21 cellular contexts compared by ENCODE assay signal in genomic region chr9:134891713-134892112, GRCh38. TPM values are rescaled to one million over a fixed set of nuclear protein-coding genes. Genes with fewer than 3 reads are reported as not detected.
"Had no signal": no experiment of that assay in that cellular context is flagged by ENCODE, and none has a peak within 500 bp of the region (broad histone marks: within the 10 kb centered on the region; RNA-seq: fewer than 3 reads in every experiment).

No MANE protein-coding gene starts in this region.

- H3K27me3 ChIP-seq: brain microvascular endothelial cell, sigmoid colon, SJCRH30 had no signal

- H3K4me1 Mint-ChIP-seq: activated CD4-positive, alpha-beta T cell treated with anti-CD3 and anti-CD28 coated beads, Interleukin-2, amount 10 ng/mL, durations not matched to agents 7 days and 5 days; activated naive CD8-positive, alpha-beta T cell treated with anti-CD3 and anti-CD28 coated beads for 36 hours; stimulated activated memory B cell treated with anti-CD40 and anti-IgM and Interleukin-4, amounts not matched to agents 10 μg/mL and 1 μg/mL and 100 μg/mL, for 72 hours had no signal

- H3K4me3 ChIP-seq: psoas muscle, sigmoid colon, SJCRH30, tibial nerve had no signal

- H3K36me3 Mint-ChIP-seq: activated naive CD8-positive, alpha-beta T cell treated with anti-CD3 and anti-CD28 coated beads for 36 hours; stimulated activated memory B cell treated with anti-CD40 and anti-IgM and Interleukin-4, amounts not matched to agents 10 μg/mL and 1 μg/mL and 100 μg/mL, for 72 hours had no signal

- H3K36me3 ChIP-seq: brain microvascular endothelial cell, sigmoid colon, SJCRH30, tibial nerve had no signal

- DNase-seq: activated CD4-positive, CD25-positive, alpha-beta regulatory T cell; activated gamma-delta T cell; activated naive CD8-positive, alpha-beta T cell treated with anti-CD3 and anti-CD28 coated beads for 36 hours; activated T-cell treated with anti-CD3 and anti-CD28 coated beads, Interleukin-2, amount 50 U/mL, for 72 hours; brain microvascular endothelial cell; effector memory CD8-positive, alpha-beta T cell; foreskin keratinocyte; glutamatergic neuron; hypothalamus; kidney glomerular epithelial cell; occipital lobe; psoas muscle; sigmoid colon; stimulated activated CD4-positive, alpha-beta T cell treated with anti-CD3 and anti-CD28 coated beads, Interleukin-2, amount 100 ng/mL, for 24 hours had no signal

- ATAC-seq: activated T-cell treated with anti-CD3 and anti-CD28 coated beads, Interleukin-2, amount 50 U/mL, for 72 hours; effector memory CD8-positive, alpha-beta T cell; foreskin keratinocyte; psoas muscle; stimulated activated memory B cell treated with anti-CD40 and anti-IgM and Interleukin-4, amounts not matched to agents 10 μg/mL and 1 μg/mL and 100 μg/mL, for 72 hours had no signal

- H3K4me1 ChIP-seq: foreskin keratinocyte had no signal

- H3K9me3 ChIP-seq: psoas muscle, sigmoid colon had no signal

- H3K27ac Mint-ChIP-seq: activated CD4-positive, alpha-beta T cell treated with anti-CD3 and anti-CD28 coated beads, Interleukin-2, amount 10 ng/mL, durations not matched to agents 7 days and 5 days; activated naive CD8-positive, alpha-beta T cell treated with anti-CD3 and anti-CD28 coated beads for 36 hours; activated T-cell treated with anti-CD3 and anti-CD28 coated beads, Interleukin-2, amount 50 U/mL, for 72 hours; effector memory CD8-positive, alpha-beta T cell; nephron; stimulated activated memory B cell treated with anti-CD40 and anti-IgM and Interleukin-4, amounts not matched to agents 10 μg/mL and 1 μg/mL and 100 μg/mL, for 72 hours; T-helper 2 cell treated with Interferon-gamma antibody and Interleukin-4, amounts not matched to agents 5 μg/mL and 100 μg/mL, for 36 hours had no signal

- H3K27ac ChIP-seq: brain microvascular endothelial cell, foreskin keratinocyte, psoas muscle, sigmoid colon, SJCRH30, tibial nerve had no signal

- H3K4me3 Mint-ChIP-seq: activated CD4-positive, alpha-beta T cell treated with anti-CD3 and anti-CD28 coated beads, Interleukin-2, amount 10 ng/mL, durations not matched to agents 7 days and 5 days; activated naive CD8-positive, alpha-beta T cell treated with anti-CD3 and anti-CD28 coated beads for 36 hours; activated T-cell treated with anti-CD3 and anti-CD28 coated beads, Interleukin-2, amount 50 U/mL, for 72 hours; central memory CD8-positive, alpha-beta T cell; effector memory CD8-positive, alpha-beta T cell; nephron; stimulated activated memory B cell treated with anti-CD40 and anti-IgM and Interleukin-4, amounts not matched to agents 10 μg/mL and 1 μg/mL and 100 μg/mL, for 72 hours; T-helper 2 cell treated with Interferon-gamma antibody and Interleukin-4, amounts not matched to agents 5 μg/mL and 100 μg/mL, for 36 hours had no signal

- H3K9me3 Mint-ChIP-seq: activated CD4-positive, alpha-beta T cell treated with anti-CD3 and anti-CD28 coated beads, Interleukin-2, amount 10 ng/mL, durations not matched to agents 7 days and 5 days; activated naive CD8-positive, alpha-beta T cell treated with anti-CD3 and anti-CD28 coated beads for 36 hours; activated T-cell treated with anti-CD3 and anti-CD28 coated beads, Interleukin-2, amount 50 U/mL, for 72 hours; central memory CD8-positive, alpha-beta T cell; effector memory CD8-positive, alpha-beta T cell had no signal

RNA-seq across cellular contexts. Expression of gene FCN2, which starts 11.1 kb away (rescaled TPM):
- total RNA-seq: activated CD4-positive, alpha-beta T cell treated with anti-CD3 and anti-CD28 coated beads, Interleukin-2, amount 10 ng/mL, durations not matched to agents 7 days and 5 days; activated naive CD8-positive, alpha-beta T cell treated with anti-CD3 and anti-CD28 coated beads for 36 hours; activated T-cell treated with anti-CD3 and anti-CD28 coated beads, Interleukin-2, amount 50 U/mL, for 72 hours; foreskin keratinocyte; occipital lobe; psoas muscle; sigmoid colon; SJCRH30 had no signal
- polyA plus RNA-seq: foreskin keratinocyte had no signal

RNA-seq across cellular contexts. Expression of gene FCN1, which starts 26.0 kb away (rescaled TPM):
- total RNA-seq: activated CD4-positive, alpha-beta T cell treated with anti-CD3 and anti-CD28 coated beads, Interleukin-2, amount 10 ng/mL, durations not matched to agents 7 days and 5 days; activated naive CD8-positive, alpha-beta T cell treated with anti-CD3 and anti-CD28 coated beads for 36 hours; activated T-cell treated with anti-CD3 and anti-CD28 coated beads, Interleukin-2, amount 50 U/mL, for 72 hours; foreskin keratinocyte; SJCRH30 had no signal
- polyA plus RNA-seq: foreskin keratinocyte had no signal
